ENCODE assay signal across 1 cellular context in the genomic region with DNA sequence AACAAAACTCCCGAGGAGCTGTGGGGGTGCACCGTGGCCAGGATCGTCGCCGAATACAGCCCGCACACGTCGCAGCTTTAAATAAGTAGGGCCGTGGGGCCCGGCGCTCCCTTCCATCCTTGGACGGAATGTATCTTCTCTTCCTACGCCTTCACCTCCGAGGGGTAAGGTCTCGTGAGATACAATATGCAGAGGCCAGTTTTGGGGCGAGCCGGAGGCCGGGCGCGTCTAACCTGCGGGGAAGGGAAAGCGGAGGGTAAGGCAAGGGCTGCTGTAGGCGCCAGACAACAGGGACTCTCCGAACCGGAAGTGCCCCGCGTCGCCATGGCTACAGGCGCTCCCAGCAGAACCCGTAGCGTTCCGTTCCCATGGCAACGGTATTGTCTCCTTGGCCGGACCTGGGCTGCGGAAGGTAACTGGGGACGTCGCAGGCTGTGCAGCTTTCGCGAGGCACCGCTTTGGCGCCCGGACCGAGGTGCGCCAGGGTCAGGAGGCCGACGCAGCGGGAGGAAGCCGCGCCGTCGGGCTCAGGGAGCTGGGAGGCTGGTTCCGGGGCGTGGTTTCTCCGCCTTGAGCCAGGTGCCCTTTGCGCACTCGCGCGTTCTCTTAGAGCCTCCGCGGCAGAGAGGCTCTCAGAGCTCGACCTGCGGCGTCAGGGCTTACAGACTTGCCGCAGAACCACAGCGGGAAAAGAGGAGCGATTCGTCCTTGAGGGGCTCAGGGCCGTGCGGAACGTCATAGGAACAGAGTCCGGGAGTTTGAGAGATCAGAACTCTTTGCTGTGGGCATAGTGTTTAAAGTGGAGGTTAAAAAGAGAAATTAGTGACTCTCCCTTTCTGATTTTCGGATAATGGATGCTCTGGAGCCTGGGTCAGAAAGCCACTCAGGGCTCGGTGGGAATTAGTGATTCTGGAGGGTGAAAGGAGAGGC.
A peak's percentile ranks its signal among the peaks of the same experiment; 100 is the strongest.
TF ChIP-seq lines count a peak whose summit lies in the region.

TSS of gene TTC23L (plus strand) at position 380 of the 930 bp plus-strand sequence. CDS start 1,508 bp downstream, outside the sequence.

TF ChIP-seq in HEK293, 187 proteins besides CTCF, POLR2A, EP300 and RAD21 (continued from another document and continues in another):
- TF ChIP-seq ZSCAN5A (tag by site-specific recombination; IDR thresholded peaks at IDR 0.05) = 0 out of 2 replicates have a peak, but pooled peaks have one; percentile 63
- no peak for TF ChIP-seq IKZF3 (tag by site-specific recombination; IDR thresholded peaks at IDR 0.05)
- TF ChIP-seq EGR2 (tag by site-specific recombination; IDR thresholded peaks at IDR 0.05; ENCODE audit: low read depth) = no peak
- TF ChIP-seq ZNF518A (tag by site-specific recombination; conservative IDR thresholded peaks at IDR 0.05; ENCODE audit: low read depth) = peak; percentile 97
- 0 out of 2 replicates have a peak, but pooled peaks have one; percentile 25 for TF ChIP-seq SCRT2 (tag by site-specific recombination; IDR thresholded peaks at IDR 0.05)
- TF ChIP-seq ZNF701 (tag by site-specific recombination; IDR thresholded peaks at IDR 0.05) = no peak
- no peak for TF ChIP-seq ZNF10 (tag by site-specific recombination; IDR thresholded peaks at IDR 0.05)
- TF ChIP-seq ZNF600 (tag by site-specific recombination; IDR thresholded peaks at IDR 0.05) = peak; percentile 93
- peak; percentile 80 for TF ChIP-seq KLF9 (tag by site-specific recombination; IDR thresholded peaks at IDR 0.05; ENCODE audit: low read depth)
- TF ChIP-seq, protein P1, sequence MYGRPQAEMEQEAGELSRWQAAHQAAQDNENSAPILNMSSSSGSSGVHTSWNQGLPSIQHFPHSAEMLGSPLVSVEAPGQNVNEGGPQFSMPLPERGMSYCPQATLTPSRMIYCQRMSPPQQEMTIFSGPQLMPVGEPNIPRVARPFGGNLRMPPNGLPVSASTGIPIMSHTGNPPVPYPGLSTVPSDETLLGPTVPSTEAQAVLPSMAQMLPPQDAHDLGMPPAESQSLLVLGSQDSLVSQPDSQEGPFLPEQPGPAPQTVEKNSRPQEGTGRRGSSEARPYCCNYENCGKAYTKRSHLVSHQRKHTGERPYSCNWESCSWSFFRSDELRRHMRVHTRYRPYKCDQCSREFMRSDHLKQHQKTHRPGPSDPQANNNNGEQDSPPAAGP (tag by site-specific recombination; IDR thresholded peaks at IDR 0.05) = peak; percentile 51; the same call in 1 of the 2 replicates
- no peak for TF ChIP-seq ZNF37A (tag by site-specific recombination; IDR thresholded peaks at IDR 0.05)
- TF ChIP-seq PATZ1 (tag by site-specific recombination; IDR thresholded peaks at IDR 0.05) = peak; percentile 51; the same call in 1 of the 2 replicates
- no peak for TF ChIP-seq YY2 (tag by site-specific recombination; IDR thresholded peaks at IDR 0.05)
- no peak for TF ChIP-seq ZNF548 (tag by site-specific recombination; IDR thresholded peaks at IDR 0.05)
- no peak for TF ChIP-seq ZNF521 (tag by site-specific recombination; IDR thresholded peaks at IDR 0.05)
- peak; percentile 62; the same call in 1 of the 2 replicates for TF ChIP-seq KLF1 (tag by site-specific recombination; IDR thresholded peaks at IDR 0.05)
- TF ChIP-seq ZSCAN23 (tag by site-specific recombination; IDR thresholded peaks at IDR 0.05) = 0 out of 2 replicates have a peak, but pooled peaks have one; percentile 15
- 0 out of 2 replicates have a peak, but pooled peaks have one; percentile 15 for TF ChIP-seq HIC1 (tag by site-specific recombination; IDR thresholded peaks at IDR 0.05)
- no peak for TF ChIP-seq ZNF23 (tag by site-specific recombination; IDR thresholded peaks at IDR 0.05; ENCODE audit: borderline replicate concordance)
- TF ChIP-seq ZNF610 (tag by site-specific recombination; IDR thresholded peaks at IDR 0.05; ENCODE audit: borderline replicate concordance) = peak; percentile 96
- TF ChIP-seq ZNF629 (tag by site-specific recombination; IDR thresholded peaks at IDR 0.05) = peak; percentile 71
- TF ChIP-seq SP3 (tag by site-specific recombination; IDR thresholded peaks at IDR 0.05) = peak; percentile 74
- peak; percentile 85 for TF ChIP-seq ZSCAN16 (tag by site-specific recombination; IDR thresholded peaks at IDR 0.05)
- TF ChIP-seq ZBTB26 (tag by site-specific recombination; optimal IDR thresholded peaks at IDR 0.05) = peak; percentile 75
- peak; percentile 72 for TF ChIP-seq ZNF394 (tag by site-specific recombination; IDR thresholded peaks at IDR 0.05; ENCODE audit: borderline replicate concordance)
- TF ChIP-seq ZNF398 (tag by site-specific recombination; IDR thresholded peaks at IDR 0.05) = peak; percentile 79
- TF ChIP-seq REPIN1 (tag by site-specific recombination; IDR thresholded peaks at IDR 0.05; ENCODE audit: low read depth) = no peak; the same call in 1 of the 2 replicates
- no peak for TF ChIP-seq ZNF585B (tag by site-specific recombination; IDR thresholded peaks at IDR 0.05)
- no peak for TF ChIP-seq WT1 (tag by site-specific recombination; IDR thresholded peaks at IDR 0.05)
- 0 out of 2 replicates have a peak, but pooled peaks have one; percentile 11 for TF ChIP-seq ZNF768 (tag by site-specific recombination; IDR thresholded peaks at IDR 0.05)
- peak; percentile 84 for TF ChIP-seq SP2 (tag by site-specific recombination; IDR thresholded peaks at IDR 0.05)
- no peak for TF ChIP-seq FEZF1 (tag by site-specific recombination; IDR thresholded peaks at IDR 0.05)
- TF ChIP-seq, protein P2, sequence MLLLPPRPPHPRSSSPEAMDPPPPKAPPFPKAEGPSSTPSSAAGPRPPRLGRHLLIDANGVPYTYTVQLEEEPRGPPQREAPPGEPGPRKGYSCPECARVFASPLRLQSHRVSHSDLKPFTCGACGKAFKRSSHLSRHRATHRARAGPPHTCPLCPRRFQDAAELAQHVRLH (tag by site-specific recombination; IDR thresholded peaks at IDR 0.05) = peak; percentile 85
- TF ChIP-seq ZNF596 (tag by site-specific recombination; IDR thresholded peaks at IDR 0.05) = peak; percentile 68; the same call in 1 of the 2 replicates
- no peak for TF ChIP-seq ZNF350 (tag by site-specific recombination; IDR thresholded peaks at IDR 0.05)
